ENCODE assay signal across 13 cellular contexts in genomic region chr1:216045400-216045799, GRCh38.
DNase-seq lines count a peak whose midpoint lies in the region; ATAC-seq, FAIRE-seq and TF ChIP-seq lines count a peak whose summit lies in the region.
"Had no signal": no experiment of that assay in that cellular context is flagged by ENCODE, and none has a peak within 500 bp of the region (broad histone marks: within the 10 kb centered on the region; RNA-seq: fewer than 3 reads in every experiment).

No MANE protein-coding gene starts in this region.

- H4K20me1 ChIP-seq in OCI-LY7 (ENCODE audit: insufficient read depth, low read length) = no peaks in the 10 kb centered on the region

- POLR2A ChIA-PET in OCI-LY7 (lab: Charles Lee) = no interaction called here

- no peaks in the 10 kb centered on the region for H3K9me3 Mint-ChIP-seq in Calu3 (ENCODE audit: low read depth, unreplicated experiment)

- CTCF ChIA-PET in Calu3 (lab: Charles Lee) (interaction anchor here (0.9 to 1.1 kb wide), 3 partner anchors 12 to 175 kb away, joined by 3 to 5 read pairs (median 4); no protein-coding TSS in a partner anchor), OCI-LY7 (lab: Charles Lee; ENCODE audit: unreplicated experiment) (no interaction called here)

- H3K27ac Mint-ChIP-seq in Calu3 (ENCODE audit: unreplicated experiment) = no peak overlapping the region
- H3K27ac Mint-ChIP-seq: stimulated activated effector memory CD8-positive, alpha-beta T cell treated with anti-CD3 and anti-CD28 coated beads, Interleukin-12 subunit alpha, Interleukin-12 subunit beta, amount 100 ng/mL, for 72 hours had no signal

- no peaks in the 10 kb centered on the region for H3K4me1 Mint-ChIP-seq in Calu3 (ENCODE audit: low read depth, unreplicated experiment)
- H3K4me1 Mint-ChIP-seq: stimulated activated effector memory CD8-positive, alpha-beta T cell treated with anti-CD3 and anti-CD28 coated beads, Interleukin-12 subunit alpha, Interleukin-12 subunit beta, amount 100 ng/mL, for 72 hours had no signal

- intact Hi-C loops in Calu3 (cut with micrococcal nuclease; ENCODE audit: unreplicated experiment) (no loop called here), OCI-LY7 (cut with micrococcal nuclease; ENCODE audit: unreplicated experiment) (no loop called here), left lung (cut with DNase I) (no loop called here)

- no peak overlapping the region for H3K4me3 Mint-ChIP-seq in Calu3 (ENCODE audit: low read depth, unreplicated experiment)
- H3K4me3 Mint-ChIP-seq: stimulated activated effector memory CD8-positive, alpha-beta T cell treated with anti-CD3 and anti-CD28 coated beads, Interleukin-12 subunit alpha, Interleukin-12 subunit beta, amount 100 ng/mL, for 72 hours had no signal

- BruUV-seq in Calu3 (replicated peaks; lab: Mats Ljungman, UMichigan) (no TSS peak), OCI-LY7 (replicated peaks; lab: Mats Ljungman, UMichigan) (no TSS peak)

- peak; percentile 5 for DNase-seq in Calu3
- DNase-seq in MG63 = peak; percentile 63
- DNase-seq in bronchial epithelial cell (ENCODE audit: low read depth) = peak; percentile 75
- peak; percentile 95 for DNase-seq in myocyte (ENCODE audit: low read depth)
- no peak for DNase-seq in Ammon's horn (ENCODE audit: low spot score)
- DNase-seq in globus pallidus (ENCODE audit: low spot score) = no peak
- DNase-seq in OCI-LY7 (ENCODE audit: low spot score) = no peak
- no peak for DNase-seq in left lung
- DNase-seq: activated CD8-positive, alpha-beta memory T cell treated with anti-CD3 and anti-CD28 coated beads, Interleukin-2, amount 50 U/mL, for 48 hours; anterior cingulate cortex; Caco-2 had no signal

- no peak overlapping the region for H2AFZ ChIP-seq in OCI-LY7 (ENCODE audit: low read length)

- H3K27ac ChIP-seq in OCI-LY7 (ENCODE audit: low read depth, low read length, poor library complexity, severe bottlenecking) (no peak overlapping the region), left lung (no peak overlapping the region)

- no peaks in the 10 kb centered on the region for H3K36me3 Mint-ChIP-seq in Calu3 (ENCODE audit: insufficient read depth, unreplicated experiment)
- H3K36me3 Mint-ChIP-seq: stimulated activated effector memory CD8-positive, alpha-beta T cell treated with anti-CD3 and anti-CD28 coated beads, Interleukin-12 subunit alpha, Interleukin-12 subunit beta, amount 100 ng/mL, for 72 hours had no signal

- H3K4me3 ChIP-seq in MG63 (no peak overlapping the region), bronchial epithelial cell (ENCODE audit: low read depth, low read length) (no peak overlapping the region), OCI-LY7 (ENCODE audit: low read depth, low read length, poor library complexity, severe bottlenecking) (no peak overlapping the region), left lung (no peak overlapping the region)

- no peaks in the 10 kb centered on the region for H3K27me3 Mint-ChIP-seq in Calu3 (ENCODE audit: unreplicated experiment)

- H3K27me3 ChIP-seq in MG63 (no peaks in the 10 kb centered on the region), bronchial epithelial cell (ENCODE audit: control insufficient read depth, insufficient read depth, low read length) (no peaks in the 10 kb centered on the region), left lung (no peaks in the 10 kb centered on the region)

- H3K4me1 ChIP-seq in OCI-LY7 (ENCODE audit: insufficient read depth, low read length, poor library complexity, severe bottlenecking) = no peaks in the 10 kb centered on the region
- H3K4me1 ChIP-seq in left lung = no peaks in the 10 kb centered on the region
- H3K4me1 ChIP-seq: Caco-2 had no signal

- H3K36me3 ChIP-seq in MG63 = no peaks in the 10 kb centered on the region
- H3K36me3 ChIP-seq in bronchial epithelial cell (ENCODE audit: control insufficient read depth, insufficient read depth, low read length) = no peaks in the 10 kb centered on the region
- H3K36me3 ChIP-seq in OCI-LY7 (ENCODE audit: insufficient read depth, low read length) = no peaks in the 10 kb centered on the region
- H3K36me3 ChIP-seq in left lung = no peaks in the 10 kb centered on the region

- H3K9me3 ChIP-seq in MG63 (no peaks in the 10 kb centered on the region), OCI-LY7 (ENCODE audit: low read length) (no peaks in the 10 kb centered on the region), left lung (no peaks in the 10 kb centered on the region)
- H3K9me3 ChIP-seq: Caco-2 had no signal

- TF ChIP-seq CTCF in Calu3 (IDR thresholded peaks at IDR 0.05; ENCODE audit: unreplicated experiment) (no peak), bronchial epithelial cell (IDR thresholded peaks at IDR 0.05; ENCODE audit: insufficient read depth, low read length, severe bottlenecking) (no peak), OCI-LY7 (conservative IDR thresholded peaks at IDR 0.05; ENCODE audit: low read length) (no peak), left lung (IDR thresholded peaks at IDR 0.05) (no peak)

- no peaks in the 10 kb centered on the region for H3K9me2 ChIP-seq in OCI-LY7 (ENCODE audit: insufficient read depth, low read length)

- H3K4me2 ChIP-seq in OCI-LY7 (ENCODE audit: low read length) = no peak overlapping the region

- no peak for FAIRE-seq in bronchial epithelial cell (lab: Jason Lieb, UNC)

- no peaks in the 10 kb centered on the region for H3K79me2 ChIP-seq in OCI-LY7 (ENCODE audit: insufficient read depth, low read depth, low read length)

- no peak for ATAC-seq in left lung
- ATAC-seq: esophagus mucosa; stimulated activated effector memory CD8-positive, alpha-beta T cell treated with anti-CD3 and anti-CD28 coated beads, Interleukin-12 subunit alpha, Interleukin-12 subunit beta, amount 100 ng/mL, for 72 hours had no signal

Comparison
In these comparisons a context has a peak if more than half of its experiments do, and no peak if none do; other contexts are left out.
1. DNase-seq: peak in Calu3 (single experiment), MG63 (single experiment), bronchial epithelial cell (single experiment) and myocyte (single experiment); none in Ammon's horn (single experiment), globus pallidus (single experiment), OCI-LY7 (single experiment) and left lung (0 of 2).